ENCODE assay signal across 19 cellular contexts in the genomic region with DNA sequence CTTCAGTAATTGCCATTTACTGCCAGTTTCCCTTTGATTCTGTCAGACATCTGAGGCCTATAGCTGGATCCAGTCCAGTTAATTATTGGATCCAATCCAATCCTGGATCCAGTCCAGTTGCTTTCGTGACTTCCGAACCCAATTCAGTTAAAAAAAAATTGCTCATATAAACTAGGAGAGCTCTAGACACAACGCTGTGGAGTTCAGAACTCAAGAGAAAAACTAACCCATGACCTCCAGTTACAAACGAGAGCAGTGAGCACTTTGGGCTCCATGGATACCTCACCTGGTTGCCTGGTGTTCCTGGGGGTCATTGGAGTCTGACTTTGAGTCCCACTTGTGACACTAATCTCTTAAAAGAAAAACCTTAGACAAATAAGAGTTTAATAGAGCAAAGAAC.
DNase-seq lines count a peak whose midpoint lies in the region; ATAC-seq and TF ChIP-seq lines count a peak whose summit lies in the region.
"Had no signal": no experiment of that assay in that cellular context is flagged by ENCODE, and none has a peak within 500 bp of the region (broad histone marks: within the 10 kb centered on the region; RNA-seq: fewer than 3 reads in every experiment).

No MANE protein-coding gene starts in this region.

- 32 to 36% methylated on average over 3 to 4 of the region's 4 CpGs for WGBS in transverse colon (ENCODE audit: low coverage in 1 of 2), 2 donors

- no peak for TF ChIP-seq EP300 in transverse colon (IDR thresholded peaks at IDR 0.05; ENCODE audit: low read depth)

- peaks cover 14% of the 10 kb centered on the region for H3K36me3 ChIP-seq in RWPE2 (ENCODE audit: low read depth)
- no peaks in the 10 kb centered on the region for H3K36me3 ChIP-seq in left lung
- H3K36me3 ChIP-seq in transverse colon, result no peaks in the 10 kb centered on the region
- H3K36me3 ChIP-seq: neural progenitor cell had no signal

- DNase-seq in LoVo (ENCODE audit: low spot score) (peak; percentile 65), RWPE2 (ENCODE audit: low spot score) (no peak), left lung (no peak), transverse colon (peak; percentile 19), SHP77 (lab: John Stamatoyannopoulos, UW) (no peak), pons (ENCODE audit: low spot score) (no peak)
- DNase-seq in stimulated activated naive CD8-positive, alpha-beta T cell treated with anti-CD3 and anti-CD28 coated beads, Interleukin-15, Interleukin-2, amounts not matched to agents 100 U/mL and 50 U/mL, for 24 hours, result no peak
- DNase-seq: activated CD8-positive, alpha-beta T cell treated with anti-CD3 and anti-CD28 coated beads for 36 hours; amygdala; dorsolateral prefrontal cortex; GOT3; hippocampal formation; left cardiac atrium; NCI-H524; SW 1271 had no signal

- no peaks in the 10 kb centered on the region for H3K9me3 ChIP-seq in RWPE2 (ENCODE audit: severe bottlenecking)
- H3K9me3 ChIP-seq in left lung, result no peaks in the 10 kb centered on the region
- H3K9me3 ChIP-seq in transverse colon, result no peaks in the 10 kb centered on the region

- no peak for TF ChIP-seq POLR2A in transverse colon (IDR thresholded peaks at IDR 0.05)

- intact Hi-C loops in left lung (cut with DNase I), result loop anchor here in 1 of 2 donors (10.0 kb wide), 1 partner anchor 50 kb away; no protein-coding TSS in a partner anchor
- intact Hi-C loops in transverse colon (cut with DNase I; ENCODE audit: low total_unique reads), result no loop called here

- H3K4me1 ChIP-seq in RWPE2 (ENCODE audit: insufficient read depth, poor library complexity, severe bottlenecking), result peaks cover 12% of the 10 kb centered on the region
- peaks cover 0 to 14% of the 10 kb centered on the region in 2 donors for H3K4me1 ChIP-seq in left lung
- H3K4me1 ChIP-seq in transverse colon, result peaks cover 5 to 30% (median 18%) of the 10 kb centered on the region in 4 donors

- H3K27ac ChIP-seq in RWPE2 (ENCODE audit: poor library complexity, severe bottlenecking), result peak overlapping the region; percentile 32
- peak overlapping the region in 1 of 2 donors; percentile 24 for H3K27ac ChIP-seq in left lung
- H3K27ac ChIP-seq in transverse colon, result peak overlapping the region in 3 of 4 donors; percentile 44 to 60 (median 44)
- H3K27ac ChIP-seq: dorsolateral prefrontal cortex, neural progenitor cell, skin epidermis had no signal

- H3K4me3 ChIP-seq in RWPE2 (ENCODE audit: severe bottlenecking) (no peak overlapping the region), left lung (no peak overlapping the region), transverse colon (no peak overlapping the region)
- H3K4me3 ChIP-seq: dorsolateral prefrontal cortex, K562, neural progenitor cell, skin epidermis had no signal

- TF ChIP-seq CTCF in RWPE2 (IDR thresholded peaks at IDR 0.05; ENCODE audit: poor library complexity, severe bottlenecking), result no peak
- TF ChIP-seq CTCF in left lung (IDR thresholded peaks at IDR 0.05), result no peak
- no peak for TF ChIP-seq CTCF in transverse colon (IDR thresholded peaks at IDR 0.05)

- no peak for ATAC-seq in RWPE2 (ENCODE audit: low read depth)
- peak; percentile 50 for ATAC-seq in left lung
- no peak for ATAC-seq in stimulated activated naive CD8-positive, alpha-beta T cell treated with anti-CD3 and anti-CD28 coated beads, Interleukin-15, Interleukin-2, amounts not matched to agents 100 U/mL and 50 U/mL, for 24 hours
- ATAC-seq: activated CD8-positive, alpha-beta T cell treated with anti-CD3 and anti-CD28 coated beads for 36 hours; K562; left cardiac atrium; stimulated activated memory B cell treated with anti-CD40 and anti-IgM and Interleukin-4, amounts not matched to agents 10 μg/mL and 1 μg/mL and 100 μg/mL, for 72 hours had no signal

- H3K27me3 ChIP-seq in RWPE2 (ENCODE audit: insufficient read depth, poor library complexity, severe bottlenecking), result no peaks in the 10 kb centered on the region
- peaks cover 0 to 3% of the 10 kb centered on the region in 2 donors for H3K27me3 ChIP-seq in left lung
- H3K27me3 ChIP-seq in transverse colon, result no peaks in the 10 kb centered on the region

- in situ Hi-C loops in transverse colon (cut with MboI; ENCODE audit: low pct_ligation_motif_present in 1 of 4, low pct_unique_long_range_greater_than_20kb in 1 of 4, low sequenced_read_pairs in 3 of 4), result loop anchor here in 2 of 4 donors (10.0 kb wide), 1 partner anchor 60 kb away; no protein-coding TSS in a partner anchor

Comparison
In these comparisons a context has a peak if more than half of its experiments do, and no peak if none do; other contexts are left out.
1. DNase-seq: peak in LoVo (single experiment) and transverse colon (single experiment); none in RWPE2 (single experiment), left lung (0 of 2), stimulated activated naive CD8-positive, alpha-beta T cell treated with anti-CD3 and anti-CD28 coated beads, Interleukin-15, Interleukin-2, amounts not matched to agents 100 U/mL and 50 U/mL, for 24 hours (single experiment), SHP77 (0 of 2) and pons (single experiment).